ENCODE assay signal across 1 cellular context in the genomic region with DNA sequence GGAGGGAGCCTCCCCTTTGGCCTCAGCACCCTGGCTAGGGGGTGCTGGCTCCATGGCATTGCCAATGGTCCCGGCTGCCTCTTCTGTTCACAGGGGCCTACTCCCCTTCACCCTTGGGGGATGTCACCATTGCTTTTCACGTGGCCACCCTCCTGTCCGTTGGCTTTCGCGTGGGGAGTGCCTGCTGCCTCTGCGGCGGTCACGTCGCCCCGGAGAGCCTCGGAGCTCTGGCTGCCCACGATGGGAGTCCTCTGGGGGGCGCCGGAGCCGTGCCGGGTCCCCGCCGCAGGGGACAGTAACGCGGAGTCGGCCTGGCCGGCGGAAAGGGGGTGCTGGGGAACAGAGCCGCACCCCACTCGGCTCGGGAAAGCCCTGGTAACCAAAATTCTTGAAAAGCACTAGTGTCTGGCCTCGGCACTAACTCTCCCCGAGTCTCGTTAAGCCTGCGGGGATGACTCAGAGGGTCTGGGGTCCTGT.
TF ChIP-seq lines count a peak whose summit lies in the region.

No MANE protein-coding gene starts in this region.

TF ChIP-seq in K562, 482 proteins besides CTCF, POLR2A, EP300 and RAD21 (continued from another document and continues in another):
- TF ChIP-seq TSHZ1 (CRISPR knock-in tag; IDR thresholded peaks at IDR 0.05) (no peak), HNRNPH1 (optimal IDR thresholded peaks at IDR 0.05; ENCODE audit: low read depth, low read length) (no peak), NCOA1 (IDR thresholded peaks at IDR 0.05; ENCODE audit: low read depth) (no peak), DDX20 (tag; IDR thresholded peaks at IDR 0.05; ENCODE audit: low read depth) (no peak), MCM5 (IDR thresholded peaks at IDR 0.05; ENCODE audit: low read depth) (no peak), ETV6 (IDR thresholded peaks at IDR 0.05; ENCODE audit: borderline replicate concordance in 1 of 2, low read depth in 2 of 2, low read length in 1 of 2) (no peak), ETV6 (CRISPR knock-in tag; IDR thresholded peaks at IDR 0.05; ENCODE audit: borderline replicate concordance) (no peak), ZNF584 (CRISPR knock-in tag; IDR thresholded peaks at IDR 0.05; ENCODE audit: low read depth) (0 out of 2 replicates have a peak, but pooled peaks have one; percentile 19), ZNF175 (CRISPR knock-in tag; IDR thresholded peaks at IDR 0.05; ENCODE audit: low read depth) (no peak), ZNF778 (CRISPR knock-in tag; IDR thresholded peaks at IDR 0.05) (no peak), ARHGAP35 (IDR thresholded peaks at IDR 0.05; ENCODE audit: partially characterized antibody) (no peak), ARNT (IDR thresholded peaks at IDR 0.05) (no peak), THRB (CRISPR knock-in tag; conservative IDR thresholded peaks at IDR 0.05) (no peak), SMARCA4 (IDR thresholded peaks at IDR 0.05) (0 out of 2 replicates have a peak, but pooled peaks have one; percentile 37), MTA3 (IDR thresholded peaks at IDR 0.05; ENCODE audit: borderline replicate concordance) (no peak; the same call in 1 of the 2 replicates), ZNF146 (CRISPR knock-in tag; IDR thresholded peaks at IDR 0.05; ENCODE audit: unreplicated experiment) (no peak), EWSR1 (IDR thresholded peaks at IDR 0.05; ENCODE audit: borderline replicate concordance, low read depth, partially characterized antibody) (no peak), ILK (tag; IDR thresholded peaks at IDR 0.05; ENCODE audit: borderline replicate concordance, low read depth) (no peak), GABPA (tag; conservative IDR thresholded peaks at IDR 0.05; ENCODE audit: low read depth) (no peak), CBX3 (IDR thresholded peaks at IDR 0.05; ENCODE audit: borderline replicate concordance in 1 of 2, low read length in 2 of 2) (no peak), YY1 (IDR thresholded peaks at IDR 0.05; ENCODE audit: borderline replicate concordance in 1 of 3, control insufficient read depth in 1 of 3, extremely low read depth in 1 of 3, insufficient read depth in 3 of 3, insufficient read length in 1 of 3, insufficient replicate concordance in 2 of 3, low read depth in 1 of 3, low read length in 2 of 3) (peak in 1 of 3 experiments; percentile 6), ZNF436 (CRISPR knock-in tag; IDR thresholded peaks at IDR 0.05) (no peak), TFAP4 (CRISPR knock-in tag; IDR thresholded peaks at IDR 0.05; ENCODE audit: borderline replicate concordance) (no peak), ZNF140 (CRISPR knock-in tag; IDR thresholded peaks at IDR 0.05) (no peak), GTF2A2 (tag; IDR thresholded peaks at IDR 0.05) (0 out of 2 replicates have a peak, but pooled peaks have one; percentile 19), NR3C1 (CRISPR knock-in tag; IDR thresholded peaks at IDR 0.05) (peak; percentile 41; the same call in 1 of the 2 replicates), FOXO4 (CRISPR knock-in tag; IDR thresholded peaks at IDR 0.05) (no peak), LARP7 (IDR thresholded peaks at IDR 0.05) (no peak), CTBP1 (IDR thresholded peaks at IDR 0.05; ENCODE audit: borderline replicate concordance) (no peak; the same call in 1 of the 2 replicates), HDGF (IDR thresholded peaks at IDR 0.05) (no peak), GTF2F1 (IDR thresholded peaks at IDR 0.05; ENCODE audit: low read depth, low read length) (no peak), ZFP30 (CRISPR knock-in tag; IDR thresholded peaks at IDR 0.05; ENCODE audit: borderline replicate concordance) (no peak), NR2C2 (CRISPR knock-in tag; IDR thresholded peaks at IDR 0.05) (no peak), NR2C2 (tag; IDR thresholded peaks at IDR 0.05) (no peak), NONO (IDR thresholded peaks at IDR 0.05; ENCODE audit: low read depth in 2 of 2, low read length in 1 of 2) (no peak), ZNF589 (CRISPR knock-in tag; IDR thresholded peaks at IDR 0.05; ENCODE audit: low read depth) (peak; percentile 37; the same call in 1 of the 2 replicates), ZNF23 (CRISPR knock-in tag; IDR thresholded peaks at IDR 0.05) (no peak), TBL1XR1 (IDR thresholded peaks at IDR 0.05; ENCODE audit: low read length in 2 of 2) (no peak), ZNF740 (CRISPR knock-in tag; IDR thresholded peaks at IDR 0.05) (peak; percentile 84), ZNF740 (tag; IDR thresholded peaks at IDR 0.05) (no peak), SNAPC5 (CRISPR knock-in tag; IDR thresholded peaks at IDR 0.05) (no peak), NFRKB (IDR thresholded peaks at IDR 0.05; ENCODE audit: low read depth) (no peak), ZFX (CRISPR knock-in tag; IDR thresholded peaks at IDR 0.05) (peak; percentile 69), SMARCC2 (IDR thresholded peaks at IDR 0.05; ENCODE audit: low read depth) (peak; percentile 26; the same call in 1 of the 2 replicates), TCF7 (IDR thresholded peaks at IDR 0.05; ENCODE audit: borderline replicate concordance) (no peak), BRCA1 (IDR thresholded peaks at IDR 0.05) (no peak), BRCA1 (CRISPR knock-in tag; IDR thresholded peaks at IDR 0.05) (no peak), ZBED1 (IDR thresholded peaks at IDR 0.05) (no peak), CBX1 (IDR thresholded peaks at IDR 0.05; ENCODE audit: low read depth) (no peak), ZNF165 (CRISPR knock-in tag; IDR thresholded peaks at IDR 0.05; ENCODE audit: borderline replicate concordance) (no peak), SP1 (CRISPR knock-in tag; IDR thresholded peaks at IDR 0.05) (no peak)
- TF ChIP-seq, protein P1, sequence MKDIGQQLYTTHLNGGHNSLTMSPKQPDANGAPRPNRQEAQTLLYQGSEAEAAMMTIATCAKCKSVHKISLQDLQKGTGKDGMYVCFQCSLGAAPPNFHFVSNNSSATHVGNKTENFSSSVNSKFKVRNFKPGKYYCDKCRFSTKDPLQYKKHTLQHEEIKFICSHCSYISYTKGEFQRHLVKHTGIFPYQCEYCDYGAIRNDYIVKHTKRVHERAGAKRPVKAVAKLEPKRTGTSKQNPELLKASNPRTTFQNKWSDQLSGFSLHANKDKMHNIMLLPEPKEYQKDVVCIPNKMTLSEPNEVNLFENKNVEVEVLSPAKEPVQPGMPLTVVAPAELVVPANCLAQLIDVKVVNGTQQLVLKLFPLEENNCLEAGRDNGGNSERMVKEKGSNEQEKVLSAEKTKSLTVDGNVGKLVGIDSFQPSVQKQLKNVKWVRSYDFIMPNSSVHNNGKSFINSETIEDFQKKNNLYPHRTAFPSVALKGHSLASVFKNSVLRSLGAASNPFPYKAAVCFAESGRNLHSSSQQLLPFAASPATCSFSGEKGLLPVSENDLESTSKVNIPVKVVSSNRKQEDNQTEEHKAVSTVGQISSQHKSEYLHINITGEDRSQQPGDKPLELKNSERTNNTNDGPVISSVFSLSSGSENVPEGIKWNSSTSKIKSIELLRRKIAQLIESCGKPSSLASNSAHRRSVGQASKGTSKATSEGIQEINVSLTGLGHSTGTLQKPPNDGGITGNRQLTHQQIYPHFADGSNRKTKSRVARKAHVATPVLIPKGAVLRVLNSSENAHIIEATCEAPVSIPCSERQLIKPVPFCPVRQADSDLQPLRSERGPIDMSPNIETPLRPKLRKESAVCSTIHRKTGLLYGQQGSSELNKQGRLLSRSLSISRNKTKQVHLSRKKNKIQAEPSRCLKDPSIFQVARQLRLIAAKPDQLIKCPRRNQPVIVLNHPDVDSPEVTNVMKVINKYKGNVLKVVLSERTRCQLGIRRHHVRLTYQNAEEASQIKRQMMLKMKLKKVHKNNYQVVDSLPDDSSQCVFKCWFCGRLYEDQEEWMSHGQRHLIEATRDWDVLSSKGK (CRISPR knock-in tag; IDR thresholded peaks at IDR 0.05) = no peak
- TF ChIP-seq, protein P2, sequence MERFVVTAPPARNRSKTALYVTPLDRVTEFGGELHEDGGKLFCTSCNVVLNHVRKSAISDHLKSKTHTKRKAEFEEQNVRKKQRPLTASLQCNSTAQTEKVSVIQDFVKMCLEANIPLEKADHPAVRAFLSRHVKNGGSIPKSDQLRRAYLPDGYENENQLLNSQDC (CRISPR knock-in tag; IDR thresholded peaks at IDR 0.05) = no peak
- TF ChIP-seq, protein P3, sequence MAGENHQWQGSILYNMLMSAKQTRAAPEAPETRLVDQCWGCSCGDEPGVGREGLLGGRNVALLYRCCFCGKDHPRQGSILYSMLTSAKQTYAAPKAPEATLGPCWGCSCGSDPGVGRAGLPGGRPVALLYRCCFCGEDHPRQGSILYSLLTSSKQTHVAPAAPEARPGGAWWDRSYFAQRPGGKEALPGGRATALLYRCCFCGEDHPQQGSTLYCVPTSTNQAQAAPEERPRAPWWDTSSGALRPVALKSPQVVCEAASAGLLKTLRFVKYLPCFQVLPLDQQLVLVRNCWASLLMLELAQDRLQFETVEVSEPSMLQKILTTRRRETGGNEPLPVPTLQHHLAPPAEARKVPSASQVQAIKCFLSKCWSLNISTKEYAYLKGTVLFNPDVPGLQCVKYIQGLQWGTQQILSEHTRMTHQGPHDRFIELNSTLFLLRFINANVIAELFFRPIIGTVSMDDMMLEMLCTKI (IDR thresholded peaks at IDR 0.05; ENCODE audit: partially characterized antibody) = no peak
- TF ChIP-seq, protein P4, sequence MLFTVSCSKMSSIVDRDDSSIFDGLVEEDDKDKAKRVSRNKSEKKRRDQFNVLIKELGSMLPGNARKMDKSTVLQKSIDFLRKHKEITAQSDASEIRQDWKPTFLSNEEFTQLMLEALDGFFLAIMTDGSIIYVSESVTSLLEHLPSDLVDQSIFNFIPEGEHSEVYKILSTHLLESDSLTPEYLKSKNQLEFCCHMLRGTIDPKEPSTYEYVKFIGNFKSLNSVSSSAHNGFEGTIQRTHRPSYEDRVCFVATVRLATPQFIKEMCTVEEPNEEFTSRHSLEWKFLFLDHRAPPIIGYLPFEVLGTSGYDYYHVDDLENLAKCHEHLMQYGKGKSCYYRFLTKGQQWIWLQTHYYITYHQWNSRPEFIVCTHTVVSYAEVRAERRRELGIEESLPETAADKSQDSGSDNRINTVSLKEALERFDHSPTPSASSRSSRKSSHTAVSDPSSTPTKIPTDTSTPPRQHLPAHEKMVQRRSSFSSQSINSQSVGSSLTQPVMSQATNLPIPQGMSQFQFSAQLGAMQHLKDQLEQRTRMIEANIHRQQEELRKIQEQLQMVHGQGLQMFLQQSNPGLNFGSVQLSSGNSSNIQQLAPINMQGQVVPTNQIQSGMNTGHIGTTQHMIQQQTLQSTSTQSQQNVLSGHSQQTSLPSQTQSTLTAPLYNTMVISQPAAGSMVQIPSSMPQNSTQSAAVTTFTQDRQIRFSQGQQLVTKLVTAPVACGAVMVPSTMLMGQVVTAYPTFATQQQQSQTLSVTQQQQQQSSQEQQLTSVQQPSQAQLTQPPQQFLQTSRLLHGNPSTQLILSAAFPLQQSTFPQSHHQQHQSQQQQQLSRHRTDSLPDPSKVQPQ (CRISPR knock-in tag; IDR thresholded peaks at IDR 0.05; ENCODE audit: borderline replicate concordance) = no peak
